In the genomic region with DNA sequence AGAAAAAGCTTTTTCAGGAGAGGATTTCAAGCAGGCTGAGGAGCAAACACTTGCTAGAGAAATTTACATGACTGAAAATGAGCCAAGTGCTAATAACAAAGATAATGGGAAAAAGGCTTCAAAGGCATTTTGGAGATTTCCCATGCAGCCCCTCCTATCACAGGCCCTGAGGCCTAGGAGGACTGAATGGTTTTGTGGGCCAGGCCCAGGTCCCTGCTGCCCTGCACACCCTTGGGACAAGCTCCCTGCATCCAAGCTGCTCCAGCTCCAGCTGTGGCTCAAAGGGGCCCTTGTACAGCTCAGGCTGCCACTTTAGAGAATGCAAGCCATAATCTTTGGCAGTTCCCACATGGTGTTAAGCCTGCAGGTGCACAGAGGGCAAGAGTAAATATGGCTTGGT, we compare ENCODE assay signal across 20 cellular contexts.
"Had no signal": no experiment of that assay in that cellular context is flagged by ENCODE, and none has a peak within 500 bp of the region (broad histone marks: within the 10 kb centered on the region; RNA-seq: fewer than 3 reads in every experiment).

No MANE protein-coding gene starts in this region.

- H3K27me3 ChIP-seq: SJSA1 had no signal

- H3K9me3 ChIP-seq: SJSA1 had no signal

- H3K36me3 ChIP-seq: SJSA1 had no signal

- H3K4me3 ChIP-seq: SJSA1, SK-N-MC had no signal

- H3K9ac ChIP-seq: KMS-11 had no signal

- H3K4me1 ChIP-seq: SJSA1 had no signal

- DNase-seq: Kasumi-1, MM.1S, NCI-H1092 treated with DMSO at 0.1 percent for 48 hours, NCI-H1436, NCI-H187, NCI-H2029, NCI-H2081 treated with DMSO at 0.1 percent for 48 hours, NCI-H2171, NCI-H226, NCI-H446, NCI-H510A, NCI-H524 treated with DMSO at 0.1 percent for 48 hours, NCI-H69, NCI-H774, Right ventricle myocardium superior, RPMI8226, SIG-M5 had no signal

- H3K27ac ChIP-seq: KMS-11, SJSA1, SK-N-MC had no signal

- H3K4me2 ChIP-seq: KMS-11 had no signal
